27 cellular contexts compared by ENCODE assay signal in genomic region chr14:71942904-71943694, GRCh38. TPM values are rescaled to one million over a fixed set of nuclear protein-coding genes. Genes with fewer than 3 reads are reported as not detected.
DNase-seq lines count a peak whose midpoint lies in the region; ATAC-seq, FAIRE-seq and TF ChIP-seq lines count a peak whose summit lies in the region.
"Had no signal": no experiment of that assay in that cellular context is flagged by ENCODE, and none has a peak within 500 bp of the region (broad histone marks: within the 10 kb centered on the region; RNA-seq: fewer than 3 reads in every experiment).

No MANE protein-coding gene starts in this region.

- H2BK120ac ChIP-seq in H9 (ENCODE audit: low read depth, low read length, poor library complexity, severe bottlenecking): no peak overlapping the region

- no peak for TF ChIP-seq POLR2A in GM12891 (IDR thresholded peaks at IDR 0.05; ENCODE audit: low read depth, low read length)

- H2BK5ac ChIP-seq in H9 (ENCODE audit: insufficient read length, low read length): no peak overlapping the region

- H4K91ac ChIP-seq in H9 (ENCODE audit: insufficient read length, low read depth, low read length): no peak overlapping the region

- H3K9me3 Mint-ChIP-seq in memory B cell (peaks cover 4% of the 10 kb centered on the region), H9 (peaks cover 8 to 19% of the 10 kb centered on the region in 2 experiments; a peak in 4 of 5 replicates)
- H3K9me3 Mint-ChIP-seq: central memory CD8-positive, alpha-beta T cell; natural killer cell had no signal

- ATAC-seq in memory B cell (ENCODE audit: low read depth) (peak; percentile 34), GM21515 (IDR thresholded peaks at IDR 0.05; ENCODE audit: unreplicated experiment) (no peak)
- ATAC-seq: natural killer cell, PC-3, sciatic nerve, upper lobe of right lung had no signal

- WGBS in H9 (ENCODE audit: extremely low coverage, insufficient read length, low lambda C conversion rate): no CpG with 5 or more reads among the region's 4 CpGs

- no peak overlapping the region for H3K4me2 ChIP-seq in H9 (ENCODE audit: insufficient read depth, insufficient read length, low read length)

- no peaks in the 10 kb centered on the region for H3K4me1 ChIP-seq in H9 (ENCODE audit: insufficient read depth, low read length)
- H3K4me1 ChIP-seq: upper lobe of right lung had no signal

- no peak overlapping the region for H2AFZ ChIP-seq in H9 (ENCODE audit: low read length)

- H3T11ph ChIP-seq in H9 (ENCODE audit: low read length): no peak overlapping the region

- no peak overlapping the region for H3K56ac ChIP-seq in H9 (ENCODE audit: insufficient read length, low read depth, low read length)

- H3K9me3 ChIP-seq in H9 (ENCODE audit: control insufficient read depth, low read depth, low read length): no peaks in the 10 kb centered on the region

- no peak overlapping the region for H2BK15ac ChIP-seq in H9 (ENCODE audit: low read depth, low read length)

- H3K36me3 Mint-ChIP-seq in memory B cell (no peaks in the 10 kb centered on the region), H9 (ENCODE audit: insufficient read depth in 1 of 3, low read depth in 3 of 3) (peaks cover 3 to 12% (median 5%) of the 10 kb centered on the region in 3 experiments; a peak in 6 of 7 replicates)
- H3K36me3 Mint-ChIP-seq: activated naive CD8-positive, alpha-beta T cell treated with anti-CD3 and anti-CD28 coated beads for 36 hours; CD4-positive, CD25-positive, alpha-beta regulatory T cell; natural killer cell had no signal

- H3K23ac ChIP-seq in H9 (ENCODE audit: insufficient read length, low read depth, low read length): no peak overlapping the region

- no peak for DNase-seq in GM12891 (ENCODE audit: insufficient read length, low spot score)
- DNase-seq in KG1 (lab: John Stamatoyannopoulos, UW): peak; percentile 80
- DNase-seq in OCI-M1 (lab: John Stamatoyannopoulos, UW): peak; percentile 55
- no peak for DNase-seq in memory B cell (ENCODE audit: low spot score in 2 of 2)
- no peak for DNase-seq in H9
- DNase-seq in middle frontal gyrus (ENCODE audit: extremely low spot score, low spot score): no peak
- DNase-seq: activated CD4-positive, alpha-beta T cell treated with anti-CD3 and anti-CD28 coated beads, Interleukin-2, amount 50 U/mL, for 1 hour; activated CD8-positive, alpha-beta memory T cell treated with anti-CD3 and anti-CD28 coated beads, Interleukin-2, amount 50 U/mL, for 4 hours; activated naive CD8-positive, alpha-beta T cell treated with anti-CD3 and anti-CD28 coated beads for 36 hours; CD4-positive, CD25-positive, alpha-beta regulatory T cell; head of caudate nucleus; natural killer cell; NCI-H1048; NCI-H1930; PC-3; Right ventricle myocardium superior; stimulated activated CD4-positive, alpha-beta T cell treated with anti-CD3 and anti-CD28 coated beads, Interleukin-15, amount 100 ng/mL, for 24 hours; stimulated activated CD8-positive, alpha-beta memory T cell treated with anti-CD3 and anti-CD28 coated beads, Interleukin-4, amount 100 ng/mL, for 48 hours; upper lobe of right lung; WERI-Rb-1 had no signal

- H3K4me1 Mint-ChIP-seq in memory B cell: no peaks in the 10 kb centered on the region
- H3K4me1 Mint-ChIP-seq in H9: no peaks in the 10 kb centered on the region; a peak in 1 of 4 replicates
- H3K4me1 Mint-ChIP-seq: activated naive CD8-positive, alpha-beta T cell treated with anti-CD3 and anti-CD28 coated beads for 36 hours; CD4-positive, CD25-positive, alpha-beta regulatory T cell; central memory CD8-positive, alpha-beta T cell; natural killer cell had no signal

- no peaks in the 10 kb centered on the region for H3K23me2 ChIP-seq in H9 (ENCODE audit: insufficient read length, low read depth, low read length, poor library complexity, severe bottlenecking)

- no peak overlapping the region for H4K5ac ChIP-seq in H9 (ENCODE audit: insufficient read length, low read depth, low read length)

- H3K4me3 Mint-ChIP-seq in memory B cell (no peak overlapping the region), H9 (no peak overlapping the region)
- H3K4me3 Mint-ChIP-seq: activated naive CD8-positive, alpha-beta T cell treated with anti-CD3 and anti-CD28 coated beads for 36 hours; CD4-positive, CD25-positive, alpha-beta regulatory T cell; central memory CD8-positive, alpha-beta T cell; natural killer cell had no signal

- no peak for FAIRE-seq in GM12891 (lab: Jason Lieb, UNC)
- FAIRE-seq: astrocyte, GM19239 had no signal

- no peak overlapping the region for H2BK12ac ChIP-seq in H9 (ENCODE audit: insufficient read length, low read depth, low read length)

- H3K4ac ChIP-seq in H9 (ENCODE audit: low read depth, low read length): no peak overlapping the region

- no peak overlapping the region for H4K8ac ChIP-seq in H9 (replicated peaks; ENCODE audit: insufficient read length, low read depth, low read length)

- no peak overlapping the region for H3K18ac ChIP-seq in H9 (ENCODE audit: insufficient read length, low read depth, low read length)

- H3K27me3 Mint-ChIP-seq in memory B cell: peaks cover 12% of the 10 kb centered on the region
- H3K27me3 Mint-ChIP-seq in H9 (ENCODE audit: low read depth): peaks cover under 1% of the 10 kb centered on the region

- no peak overlapping the region for H3K14ac ChIP-seq in H9 (ENCODE audit: insufficient read depth, low read length)

- H3K9ac ChIP-seq in H9 (ENCODE audit: extremely low read depth, insufficient read length, low read length): no peak overlapping the region

- no peak overlapping the region for H3K27ac ChIP-seq in H9 (ENCODE audit: insufficient read length, low read depth, low read length)
- H3K27ac ChIP-seq: upper lobe of right lung, WERI-Rb-1 had no signal

- H3K79me2 ChIP-seq in H9 (ENCODE audit: insufficient read depth, low read length): no peaks in the 10 kb centered on the region

- no peak for TF ChIP-seq CTCF in H9 (conservative IDR thresholded peaks at IDR 0.05)

- H2AK5ac ChIP-seq in H9 (ENCODE audit: insufficient read length, low read length): no peak overlapping the region

- no peaks in the 10 kb centered on the region for H4K20me1 ChIP-seq in H9 (ENCODE audit: control insufficient read depth, insufficient read depth, insufficient read length)

- H2BK20ac ChIP-seq in H9 (ENCODE audit: low read depth, low read length, poor library complexity, severe bottlenecking): no peak overlapping the region

- no peaks in the 10 kb centered on the region for H3K79me1 ChIP-seq in H9 (ENCODE audit: insufficient read depth, low read depth, low read length, poor library complexity, severe bottlenecking)

- H3K27ac Mint-ChIP-seq in memory B cell (no peak overlapping the region), H9 (no peak overlapping the region)
- H3K27ac Mint-ChIP-seq: activated naive CD8-positive, alpha-beta T cell treated with anti-CD3 and anti-CD28 coated beads for 36 hours; activated T-helper 2 cell treated with anti-CD3 and anti-CD28 coated beads, Interferon-gamma antibody, Interleukin-2, Interleukin-4, amounts not matched to agents 10 μg/mL and 5 μg/mL and 100 μg/mL, durations not matched to agents 14 hours and 24 hours and 36 hours; CD4-positive, CD25-positive, alpha-beta regulatory T cell; natural killer cell had no signal

- H3K27me3 ChIP-seq in H9 (ENCODE audit: insufficient read depth, low read length): no peaks in the 10 kb centered on the region
- H3K27me3 ChIP-seq: upper lobe of right lung had no signal

TF ChIP-seq in GM12891, 5 proteins besides CTCF, POLR2A, EP300 and RAD21:
- TF ChIP-seq PAX5 (IDR thresholded peaks at IDR 0.05; ENCODE audit: insufficient read depth, low read length, severe bottlenecking) (no peak), SPI1 (IDR thresholded peaks at IDR 0.05; ENCODE audit: low read depth, low read length) (peak; percentile 81)

RNA-seq across cellular contexts. Expression of gene RGS6, which starts 10.9 kb away (rescaled TPM):
- 1.8 TPM for polyA plus RNA-seq in GM12891 (2012; ENCODE audit: low read depth, missing spikeins)
- 2.8 and 3.0 TPM in 2 replicates for total RNA-seq in H9 (2021)
- total RNA-seq: osteoblast, PC-3 had no signal

Comparison
In these comparisons a context has a peak if more than half of its experiments do, and no peak if none do; other contexts are left out.
1. DNase-seq: peak in KG1 (single experiment) and OCI-M1 (single experiment); none in GM12891 (single experiment), memory B cell (0 of 2), H9 (single experiment) and middle frontal gyrus (single experiment).